In genomic region chr20:32737371-32738223, GRCh38 we compare ENCODE assay signal across 9 cellular contexts. TPM values are rescaled to one million over a fixed set of nuclear protein-coding genes. Genes with fewer than 3 reads are reported as not detected.
A peak's percentile ranks its signal among the peaks of the same experiment; 100 is the strongest.
DNase-seq lines count a peak whose midpoint lies in the region; ATAC-seq, FAIRE-seq and TF ChIP-seq lines count a peak whose summit lies in the region.
"Had no signal": no experiment of that assay in that cellular context is flagged by ENCODE, and none has a peak within 500 bp of the region (broad histone marks: within the 10 kb centered on the region; RNA-seq: fewer than 3 reads in every experiment).

No MANE protein-coding gene starts in this region.

- no peak for ATAC-seq in HG03108 (IDR thresholded peaks at IDR 0.05; ENCODE audit: unreplicated experiment)
- ATAC-seq in HG02852 (IDR thresholded peaks at IDR 0.05; ENCODE audit: unreplicated experiment) = no peak

- no peak overlapping the region for H3K27ac ChIP-seq in H1 (ENCODE audit: low read depth, low read length)
- H3K27ac ChIP-seq: PC-9 had no signal

- FAIRE-seq in H1 (lab: Jason Lieb, UNC) = no peak

- no peak overlapping the region for H2BK15ac ChIP-seq in H1 (ENCODE audit: low read length)

- TF ChIP-seq CTCF in HFF-Myc (IDR thresholded peaks at IDR 0.05; ENCODE audit: low read depth, low read length, missing control alignments) (no peak), H1 (IDR thresholded peaks at IDR 0.05; ENCODE audit: control extremely low read depth in 1 of 3, insufficient read depth in 1 of 3, low read depth in 1 of 3, low read length in 3 of 3) (no peak)

- H4K20me1 ChIP-seq in H1 (replicated peaks in 1 of 2; ENCODE audit: control insufficient read depth in 1 of 2, insufficient read depth in 2 of 2, low read length in 2 of 2) = peaks cover 0 to 4% of the 10 kb centered on the region in 2 experiments

- H2AK5ac ChIP-seq in H1 (ENCODE audit: low read depth, low read length) = no peak overlapping the region

- H4K91ac ChIP-seq in H1 (replicated peaks; ENCODE audit: insufficient read length, low read length) = no peak overlapping the region

- no peak overlapping the region for H3K4ac ChIP-seq in H1 (replicated peaks; ENCODE audit: insufficient read length, low read depth, low read length)

- H3K23me2 ChIP-seq in H1 (ENCODE audit: low read depth, low read length) = 0 out of 2 replicates have a peak, but pooled peaks cover 3% of the 10 kb centered on the region

- POLR2A ChIA-PET in H1 (lab: Charles Lee; ENCODE audit: partially characterized antibody) (interaction anchor here (0.8 to 13.4 kb wide), 3 partner anchors 10 to 28 kb away, joined by 3 to 239 read pairs (median 3); partner anchors contain the start of gene DNMT3B), HEK293T (lab: Yijun Ruan, JAX) (no interaction called here)

- H3K4me3 ChIP-seq in HFF-Myc (replicated peaks; ENCODE audit: low read depth, low read length) (no peak overlapping the region), H1 (ENCODE audit: extremely low read depth in 1 of 4, insufficient read depth in 2 of 4, low read depth in 3 of 4, low read length in 4 of 4) (no peak overlapping the region)
- H3K4me3 ChIP-seq: PC-9 had no signal

- H3K18ac ChIP-seq in H1 (ENCODE audit: extremely low read depth, low read length) = no peak overlapping the region

- no peak overlapping the region for H3K56ac ChIP-seq in H1 (replicated peaks; ENCODE audit: insufficient read length, low read depth, low read length)

- no peaks in the 10 kb centered on the region for H3K27me3 ChIP-seq in H1 (replicated peaks in 1 of 4; ENCODE audit: control insufficient read depth in 3 of 4, extremely low read depth in 1 of 4, insufficient read depth in 3 of 4, low read length in 3 of 4)

- TF ChIP-seq RAD21 in H1 (IDR thresholded peaks at IDR 0.05 in 1 of 2, conservative IDR thresholded peaks at IDR 0.05 in 1 of 2; ENCODE audit: low read depth in 2 of 2, low read length in 2 of 2) = no peak

- H2BK5ac ChIP-seq in H1 (ENCODE audit: low read depth, low read length) = no peak overlapping the region; the same call in 1 of the 2 replicates

- no peak overlapping the region for H2BK20ac ChIP-seq in H1 (ENCODE audit: low read length)

- TF ChIP-seq EP300 in H1 (IDR thresholded peaks at IDR 0.05; ENCODE audit: borderline replicate concordance in 1 of 2, low read depth in 2 of 2, low read length in 2 of 2) = no peak

- H3K4me1 ChIP-seq in H1 (replicated peaks in 1 of 4; ENCODE audit: control insufficient read depth in 3 of 4, insufficient read depth in 4 of 4, low read length in 3 of 4) = peaks cover 0 to 5% (median 2%) of the 10 kb centered on the region in 4 experiments; a peak in 3 of 7 replicates

- WGBS in H1 (ENCODE audit: extremely low coverage in 1 of 2, insufficient coverage in 1 of 2, insufficient read length in 1 of 2, insufficient replicate concordance in 2 of 2, low coverage in 1 of 2, low lambda C conversion rate in 2 of 2, missing lambda C conversion rate in 1 of 2), 2 experiments = 80% methylated on average over 7 of the region's 7 CpGs; no CpG with 5 or more reads in 1 of the 2 experiments

- DNase-seq in HFF-Myc (ENCODE audit: extremely low read depth, low read depth) = peak; percentile 44
- peak; percentile 42 for DNase-seq in activated CD4-positive, alpha-beta T cell treated with anti-CD3 and anti-CD28 coated beads for 48 hours
- no peak for DNase-seq in H1 (ENCODE audit: low read depth in 1 of 2, low spot score in 2 of 2)
- peak; percentile 17 to 24 for DNase-seq in stimulated activated CD4-positive, alpha-beta T cell treated with anti-CD3 and anti-CD28 coated beads, Interleukin-2, amount 100 ng/mL, for 24 hours
- no peak for DNase-seq in nucleus accumbens (lab: John Stamatoyannopoulos, UW)
- no peak for DNase-seq in HEK293T (ENCODE audit: extremely low spot score)
- DNase-seq: PC-9 had no signal

- H3K9ac ChIP-seq in H1 (replicated peaks in 1 of 4; ENCODE audit: extremely low read depth in 1 of 4, low read depth in 3 of 4, low read length in 3 of 4) = no peak overlapping the region

- H2BK120ac ChIP-seq in H1 (replicated peaks; ENCODE audit: low read depth, low read length) = no peak overlapping the region

- H3K36me3 ChIP-seq in H1 (ENCODE audit: control insufficient read depth in 2 of 4, insufficient read depth in 4 of 4, low read length in 3 of 4) = peaks cover 0 to 4% (median 0%) of the 10 kb centered on the region in 4 experiments; a peak in 1 of 8 replicates

- H3K9me3 ChIP-seq in H1 (ENCODE audit: insufficient read depth in 2 of 2, low read depth in 1 of 2, low read length in 1 of 2) = no peaks in the 10 kb centered on the region

- no peak overlapping the region for H4K8ac ChIP-seq in H1 (ENCODE audit: extremely low read depth, insufficient read depth, low read length)

- H3K79me2 ChIP-seq in H1 (ENCODE audit: control insufficient read depth in 1 of 2, insufficient read depth in 2 of 2, low read length in 2 of 2) = peaks cover 9 to 76% of the 10 kb centered on the region in 2 experiments

- no peak overlapping the region for H3K4me2 ChIP-seq in H1 (ENCODE audit: insufficient read depth in 1 of 2, low read depth in 2 of 2, low read length in 2 of 2)
- H3K4me2 ChIP-seq: PC-9 had no signal

- no peak overlapping the region for H3K23ac ChIP-seq in H1 (ENCODE audit: insufficient read length)

- H2BK12ac ChIP-seq in H1 (ENCODE audit: low read depth, low read length) = no peak overlapping the region

- no peak overlapping the region for H3K14ac ChIP-seq in H1 (ENCODE audit: insufficient read length)

- CTCF ChIA-PET in H1 (lab: Charles Lee; ENCODE audit: partially characterized antibody) = interaction anchor here (1.8 to 11.0 kb wide), 2 partner anchors 26 to 41 kb away, joined by 5 to 78 read pairs; no protein-coding TSS in a partner anchor
- CTCF ChIA-PET in HEK293T (lab: Yijun Ruan, JAX) = no interaction called here

- peak overlapping the region; percentile 5 for H4K5ac ChIP-seq in H1 (ENCODE audit: insufficient read length, low read depth, low read length)

- TF ChIP-seq POLR2A in H1 (IDR thresholded peaks at IDR 0.05; ENCODE audit: control extremely low read depth in 1 of 2, low read depth in 2 of 2, low read length in 2 of 2) = no peak

- H3K79me1 ChIP-seq in H1 (ENCODE audit: low read depth, low read length) = peaks cover 2% of the 10 kb centered on the region; the same call in 1 of the 2 replicates

- no peak overlapping the region for H2AFZ ChIP-seq in H1 (ENCODE audit: low read length)
- H2AFZ ChIP-seq: PC-9 had no signal

TF ChIP-seq in H1, 55 proteins besides CTCF, POLR2A, EP300 and RAD21:
- TF ChIP-seq FOSL1 (IDR thresholded peaks at IDR 0.05; ENCODE audit: insufficient read depth, low read depth, low read length) = no peak
- no peak for TF ChIP-seq GTF2F1 (IDR thresholded peaks at IDR 0.05; ENCODE audit: borderline replicate concordance, low read depth, low read length)
- TF ChIP-seq TAF1 (IDR thresholded peaks at IDR 0.05; ENCODE audit: low read depth, low read length) = no peak
- no peak for TF ChIP-seq MAFK (IDR thresholded peaks at IDR 0.05; ENCODE audit: low read depth, low read length)
- no peak for TF ChIP-seq HDAC2 (IDR thresholded peaks at IDR 0.05; ENCODE audit: borderline replicate concordance in 1 of 2, low read depth in 2 of 2, low read length in 2 of 2)
- no peak for TF ChIP-seq JUN (IDR thresholded peaks at IDR 0.05; ENCODE audit: low read depth, low read length)
- no peak for TF ChIP-seq SP4 (IDR thresholded peaks at IDR 0.05; ENCODE audit: low read length)
- no peak for TF ChIP-seq PHF8 (conservative IDR thresholded peaks at IDR 0.05; ENCODE audit: low read depth, low read length)
- TF ChIP-seq SIN3A (conservative IDR thresholded peaks at IDR 0.05 in 1 of 2, IDR thresholded peaks at IDR 0.05 in 1 of 2; ENCODE audit: low read depth in 1 of 2, low read length in 2 of 2) = no peak

TF ChIP-seq in HEK293T, 16 proteins besides CTCF, POLR2A, EP300 and RAD21:
- TF ChIP-seq ZNF384 (IDR thresholded peaks at IDR 0.05) = no peak
- no peak for TF ChIP-seq SP1 (IDR thresholded peaks at IDR 0.05)
TF ChIP-seq in HEK293T: peak in this region for 0.

RNA-seq across cellular contexts. Expression of gene COMMD7, which starts 5.7 kb away (rescaled TPM):
- 48.8 and 48.9 TPM in 2 replicates for total RNA-seq in H1 (2021; fragmentation: NEBNext Ultra II Directional; extraction: Animal tissue kit (Norgen Biotek cat#: 25700))
- polyA plus RNA-seq in H1 (2011; rRNA removed) = 39.4 and 39.8 TPM in 2 replicates
- polyA plus RNA-seq in H1 (2011; cell fraction: cytosol; rRNA removed) = 41.8 TPM
- polyA plus RNA-seq in H1 (2011; cell fraction: nucleus; rRNA removed) = 37.4 TPM
- polyA plus RNA-seq in H1 (2012, experiment 1 of 2) = 37.7 to 43.8 TPM (median 39.0 TPM) in 4 replicates
- 51.1 TPM for polyA plus RNA-seq in H1 (2012, experiment 2 of 2)
- 50.4 TPM for polyA plus RNA-seq in H1 (2013, experiment 1 of 2)
- 48.5 TPM for polyA plus RNA-seq in H1 (2013, experiment 2 of 2)
- polyA minus RNA-seq in H1 (2011; rRNA and poly(A)+ RNA removed) = 26.8 and 28.1 TPM in 2 replicates
- polyA minus RNA-seq in H1 (2011; cell fraction: cytosol; rRNA and poly(A)+ RNA removed) = 16.2 TPM
- 27.2 TPM for polyA minus RNA-seq in H1 (2011; cell fraction: nucleus; rRNA and poly(A)+ RNA removed)

RNA-seq across cellular contexts. Expression of gene DNMT3B, which starts 24.6 kb away (rescaled TPM):
- total RNA-seq in H1 (2021; fragmentation: NEBNext Ultra II Directional; extraction: Animal tissue kit (Norgen Biotek cat#: 25700)) = 1,016 and 1,038 TPM in 2 replicates
- 433 and 469 TPM in 2 replicates for polyA plus RNA-seq in H1 (2011; rRNA removed)
- polyA plus RNA-seq in H1 (2011; cell fraction: cytosol; rRNA removed) = 457 TPM
- polyA plus RNA-seq in H1 (2011; cell fraction: nucleus; rRNA removed) = 676 TPM
- polyA plus RNA-seq in H1 (2012, experiment 1 of 2) = 568 to 702 TPM (median 611 TPM) in 4 replicates
- 410 TPM for polyA plus RNA-seq in H1 (2012, experiment 2 of 2)
- polyA plus RNA-seq in H1 (2013, experiment 1 of 2) = 587 TPM
- 555 TPM for polyA plus RNA-seq in H1 (2013, experiment 2 of 2)
- 327 and 359 TPM in 2 replicates for polyA minus RNA-seq in H1 (2011; rRNA and poly(A)+ RNA removed)
- 389 TPM for polyA minus RNA-seq in H1 (2011; cell fraction: cytosol; rRNA and poly(A)+ RNA removed)
- polyA minus RNA-seq in H1 (2011; cell fraction: nucleus; rRNA and poly(A)+ RNA removed) = 257 TPM

Comparison
In these comparisons a context has a peak if more than half of its experiments do, and no peak if none do; other contexts are left out.
1. DNase-seq: peak in HFF-Myc (single experiment), activated CD4-positive, alpha-beta T cell treated with anti-CD3 and anti-CD28 coated beads for 48 hours (single experiment) and stimulated activated CD4-positive, alpha-beta T cell treated with anti-CD3 and anti-CD28 coated beads, Interleukin-2, amount 100 ng/mL, for 24 hours (2 of 2); none in H1 (0 of 2), nucleus accumbens (0 of 56) and HEK293T (single experiment).